Comparison of ENCODE assay signal across 19 cellular contexts in genomic region chr2:241065355-241065803, GRCh38. TPM values are rescaled to one million over a fixed set of nuclear protein-coding genes. Genes with fewer than 3 reads are reported as not detected.
DNase-seq lines count a peak whose midpoint lies in the region; ATAC-seq and TF ChIP-seq lines count a peak whose summit lies in the region.
"Had no signal": no experiment of that assay in that cellular context is flagged by ENCODE, and none has a peak within 500 bp of the region (broad histone marks: within the 10 kb centered on the region; RNA-seq: fewer than 3 reads in every experiment).

No MANE protein-coding gene starts in this region.

- H3K9me3 ChIP-seq in Karpas-422 (ENCODE audit: low read length), result no peaks in the 10 kb centered on the region
- no peaks in the 10 kb centered on the region for H3K9me3 ChIP-seq in thyroid gland
- H3K9me3 ChIP-seq: A549, Caco-2 had no signal

- no peaks in the 10 kb centered on the region for H3K36me3 Mint-ChIP-seq in activated naive CD8-positive, alpha-beta T cell treated with anti-CD3 and anti-CD28 coated beads for 36 hours
- no peaks in the 10 kb centered on the region for H3K36me3 Mint-ChIP-seq in activated naive CD8-positive, alpha-beta T cell treated with anti-CD3 and anti-CD28 coated beads, Interleukin-2, amount 50 U/mL, for 24 hours (ENCODE audit: low read depth)
- H3K36me3 Mint-ChIP-seq in stimulated activated naive B cell treated with anti-CD40 and anti-IgM and Interleukin-4, amounts not matched to agents 10 μg/mL and 1 μg/mL and 100 μg/mL, for 72 hours, result peaks cover 4 to 5% of the 10 kb centered on the region in 2 donors

- no peaks in the 10 kb centered on the region for H3K36me3 ChIP-seq in Karpas-422 (ENCODE audit: insufficient read depth, low read length)
- H3K36me3 ChIP-seq in thyroid gland, result peaks cover 32 to 43% of the 10 kb centered on the region in 2 donors

- TF ChIP-seq POLR2A in thyroid gland (IDR thresholded peaks at IDR 0.05), result peak in 1 of 2 donors; percentile 79

- 53% methylated on average over 13 to 15 of the region's 27 CpGs for WGBS in thyroid gland, 2 donors

- H3K27me3 ChIP-seq in Karpas-422 (ENCODE audit: low read length), result no peaks in the 10 kb centered on the region
- no peaks in the 10 kb centered on the region for H3K27me3 ChIP-seq in thyroid gland

- H3K4me1 ChIP-seq in Karpas-422 (ENCODE audit: low read length) (peaks cover 2% of the 10 kb centered on the region; the same call in 1 of the 2 replicates), thyroid gland (peaks cover 32 to 46% of the 10 kb centered on the region in 2 donors)
- H3K4me1 ChIP-seq: A549, Caco-2 had no signal

- TF ChIP-seq CTCF in thyroid gland (IDR thresholded peaks at IDR 0.05), result peak in 5 of 6 experiments; percentile 24 to 69 (median 60)

- no peaks in the 10 kb centered on the region for H3K9me3 Mint-ChIP-seq in activated naive CD8-positive, alpha-beta T cell treated with anti-CD3 and anti-CD28 coated beads for 36 hours
- H3K9me3 Mint-ChIP-seq in activated naive CD8-positive, alpha-beta T cell treated with anti-CD3 and anti-CD28 coated beads, Interleukin-2, amount 50 U/mL, for 24 hours, result no peaks in the 10 kb centered on the region
- H3K9me3 Mint-ChIP-seq in stimulated activated naive B cell treated with anti-CD40 and anti-IgM and Interleukin-4, amounts not matched to agents 10 μg/mL and 1 μg/mL and 100 μg/mL, for 72 hours, result no peaks in the 10 kb centered on the region

- 0 out of 2 replicates have a peak, but pooled peaks cover 9% of the 10 kb centered on the region for H4K20me1 ChIP-seq in Karpas-422 (ENCODE audit: insufficient read depth, low read depth, low read length)

- H3K27me3 Mint-ChIP-seq in activated naive CD8-positive, alpha-beta T cell treated with anti-CD3 and anti-CD28 coated beads for 36 hours, result no peaks in the 10 kb centered on the region
- no peaks in the 10 kb centered on the region for H3K27me3 Mint-ChIP-seq in activated naive CD8-positive, alpha-beta T cell treated with anti-CD3 and anti-CD28 coated beads, Interleukin-2, amount 50 U/mL, for 24 hours
- peaks cover 3 to 23% of the 10 kb centered on the region in 2 donors for H3K27me3 Mint-ChIP-seq in stimulated activated naive B cell treated with anti-CD40 and anti-IgM and Interleukin-4, amounts not matched to agents 10 μg/mL and 1 μg/mL and 100 μg/mL, for 72 hours

- DNase-seq in activated naive CD8-positive, alpha-beta T cell treated with anti-CD3 and anti-CD28 coated beads for 36 hours, result no peak
- no peak for DNase-seq in activated naive CD8-positive, alpha-beta T cell treated with anti-CD3 and anti-CD28 coated beads, Interleukin-2, amount 50 U/mL, for 24 hours
- peak; percentile 50 for DNase-seq in Karpas-422
- DNase-seq in left kidney (ENCODE audit: low read depth, low spot score), result peak; percentile 73
- peak; percentile 85 to 86 for DNase-seq in thyroid gland
- DNase-seq in dermis blood vessel endothelial cell, result no peak
- DNase-seq in stimulated activated naive B cell treated with anti-CD40 and anti-IgM and Interleukin-4, amounts not matched to agents 10 μg/mL and 1 μg/mL and 100 μg/mL, for 72 hours, result no peak
- DNase-seq: Caco-2; DMS79; NCI-H1417; NCI-H2029; NCI-H2227 treated with DMSO at 0.1 percent for 48 hours; NCI-H526 treated with DMSO at 0.1 percent for 48 hours; NK-92 treated with Interleukin-12 subunit alpha and Interleukin-12 subunit beta, amount 100 ng/mL, for 24 hours; PC-3 had no signal

- no peak overlapping the region for H3K9ac ChIP-seq in Karpas-422 (ENCODE audit: low read length)

- no peak overlapping the region for H3K4me3 ChIP-seq in Karpas-422 (ENCODE audit: low read length)
- H3K4me3 ChIP-seq in thyroid gland (replicated peaks in 1 of 3), result no peak overlapping the region
- H3K4me3 ChIP-seq: A549, GM12878 had no signal

- H3K4me1 Mint-ChIP-seq in activated naive CD8-positive, alpha-beta T cell treated with anti-CD3 and anti-CD28 coated beads for 36 hours, result peaks cover 3% of the 10 kb centered on the region
- H3K4me1 Mint-ChIP-seq in activated naive CD8-positive, alpha-beta T cell treated with anti-CD3 and anti-CD28 coated beads, Interleukin-2, amount 50 U/mL, for 24 hours, result no peaks in the 10 kb centered on the region
- peaks cover 6 to 11% of the 10 kb centered on the region in 2 donors for H3K4me1 Mint-ChIP-seq in stimulated activated naive B cell treated with anti-CD40 and anti-IgM and Interleukin-4, amounts not matched to agents 10 μg/mL and 1 μg/mL and 100 μg/mL, for 72 hours

- H3K4me3 Mint-ChIP-seq in activated naive CD8-positive, alpha-beta T cell treated with anti-CD3 and anti-CD28 coated beads for 36 hours, result no peak overlapping the region
- H3K4me3 Mint-ChIP-seq in activated naive CD8-positive, alpha-beta T cell treated with anti-CD3 and anti-CD28 coated beads, Interleukin-2, amount 50 U/mL, for 24 hours, result no peak overlapping the region
- H3K4me3 Mint-ChIP-seq in stimulated activated naive B cell treated with anti-CD40 and anti-IgM and Interleukin-4, amounts not matched to agents 10 μg/mL and 1 μg/mL and 100 μg/mL, for 72 hours, result no peak overlapping the region

- no peak overlapping the region for H3K4me2 ChIP-seq in Karpas-422 (ENCODE audit: low read depth, low read length, poor library complexity, severe bottlenecking)
- H3K4me2 ChIP-seq: A549 had no signal

- H3K27ac Mint-ChIP-seq in activated naive CD8-positive, alpha-beta T cell treated with anti-CD3 and anti-CD28 coated beads for 36 hours, result peak overlapping the region; percentile 51
- no peak overlapping the region for H3K27ac Mint-ChIP-seq in activated naive CD8-positive, alpha-beta T cell treated with anti-CD3 and anti-CD28 coated beads, Interleukin-2, amount 50 U/mL, for 24 hours
- H3K27ac Mint-ChIP-seq in stimulated activated naive B cell treated with anti-CD40 and anti-IgM and Interleukin-4, amounts not matched to agents 10 μg/mL and 1 μg/mL and 100 μg/mL, for 72 hours, result no peak overlapping the region

- H3K9me2 ChIP-seq in Karpas-422 (replicated peaks; ENCODE audit: insufficient read depth, low read length), result no peaks in the 10 kb centered on the region

- no peaks in the 10 kb centered on the region for H3K79me2 ChIP-seq in Karpas-422 (ENCODE audit: low read length)

- no peak overlapping the region for H2AFZ ChIP-seq in Karpas-422 (ENCODE audit: low read length)

- H3K27ac ChIP-seq in Karpas-422 (ENCODE audit: low read length) (no peak overlapping the region), thyroid gland (peak overlapping the region; percentile 83 to 92 (median 85))
- H3K27ac ChIP-seq: A549 had no signal

- intact Hi-C loops in thyroid gland (cut with DNase I), result no loop called here

- ATAC-seq in activated naive CD8-positive, alpha-beta T cell treated with anti-CD3 and anti-CD28 coated beads, Interleukin-2, amount 50 U/mL, for 24 hours, result no peak
- ATAC-seq in GM21367 (IDR thresholded peaks at IDR 0.05; ENCODE audit: unreplicated experiment), result no peak
- no peak for ATAC-seq in stimulated activated naive B cell treated with anti-CD40 and anti-IgM and Interleukin-4, amounts not matched to agents 10 μg/mL and 1 μg/mL and 100 μg/mL, for 72 hours (replicated peaks)
- ATAC-seq: A549, GM12878, HepG2, PC-3 had no signal

RNA-seq across cellular contexts. Expression of gene MTERF4, which starts 36.7 kb away (rescaled TPM):
- 10 to 100 TPM; 34.5 to 35.6 TPM for total RNA-seq in activated naive CD8-positive, alpha-beta T cell treated with anti-CD3 and anti-CD28 coated beads for 36 hours
- total RNA-seq in Karpas-422 (2014; rRNA removed; shearing (Covaris generic); ENCODE audit: low replicate concordance), result 45.1 and 49.5 TPM in 2 replicates
- total RNA-seq in thyroid gland (100 to 1,000 TPM in 1 of 4 donors, 10 to 100 TPM in 3; 67.8 to 110 (median 91.0) TPM), dermis blood vessel endothelial cell (37.6 and 43.2 TPM in 2 replicates)

Comparison
In these comparisons a context has a peak if more than half of its experiments do, and no peak if none do; other contexts are left out.
1. DNase-seq: peak in Karpas-422 (single experiment), left kidney (single experiment) and thyroid gland (2 of 2); none in activated naive CD8-positive, alpha-beta T cell treated with anti-CD3 and anti-CD28 coated beads for 36 hours (single experiment), activated naive CD8-positive, alpha-beta T cell treated with anti-CD3 and anti-CD28 coated beads, Interleukin-2, amount 50 U/mL, for 24 hours (single experiment), dermis blood vessel endothelial cell (single experiment) and stimulated activated naive B cell treated with anti-CD40 and anti-IgM and Interleukin-4, amounts not matched to agents 10 μg/mL and 1 μg/mL and 100 μg/mL, for 72 hours (single experiment).